ENCODE assay signal across 8 cellular contexts in genomic region chr4:88285235-88285505, GRCh38. TPM values are rescaled to one million over a fixed set of nuclear protein-coding genes. Genes with fewer than 3 reads are reported as not detected.
DNase-seq lines count a peak whose midpoint lies in the region; ATAC-seq and TF ChIP-seq lines count a peak whose summit lies in the region.

No MANE protein-coding gene starts in this region.

- H3K27ac ChIP-seq in left lung (peak overlapping the region; percentile 92 to 100), suprapubic skin (peak overlapping the region; percentile 98)

- H3K36me3 ChIP-seq in left lung = no peaks in the 10 kb centered on the region
- H3K36me3 ChIP-seq in suprapubic skin = no peaks in the 10 kb centered on the region

- 37% methylated on average over 3 of the region's 3 CpGs for WGBS in suprapubic skin

- peaks cover 14% of the 10 kb centered on the region for H3K36me3 Mint-ChIP-seq in T-helper 2 cell treated with Interferon-gamma antibody and Interleukin-4, amounts not matched to agents 5 μg/mL and 100 μg/mL, for 36 hours (ENCODE audit: low read depth)
- H3K36me3 Mint-ChIP-seq in activated naive CD8-positive, alpha-beta T cell treated with anti-CD3 and anti-CD28 coated beads, Interleukin-2, amount 10 ng/mL, durations not matched to agents 7 days and 5 days = peaks cover 17% of the 10 kb centered on the region

- H3K4me3 Mint-ChIP-seq in T-helper 2 cell treated with Interferon-gamma antibody and Interleukin-4, amounts not matched to agents 5 μg/mL and 100 μg/mL, for 36 hours = peak overlapping the region; percentile 97
- peak overlapping the region; percentile 95 for H3K4me3 Mint-ChIP-seq in activated naive CD8-positive, alpha-beta T cell treated with anti-CD3 and anti-CD28 coated beads, Interleukin-2, amount 10 ng/mL, durations not matched to agents 7 days and 5 days

- H3K27ac Mint-ChIP-seq in T-helper 2 cell treated with Interferon-gamma antibody and Interleukin-4, amounts not matched to agents 5 μg/mL and 100 μg/mL, for 36 hours = peak overlapping the region; percentile 100
- H3K27ac Mint-ChIP-seq in activated naive CD8-positive, alpha-beta T cell treated with anti-CD3 and anti-CD28 coated beads, Interleukin-2, amount 10 ng/mL, durations not matched to agents 7 days and 5 days = peak overlapping the region; percentile 92

- intact Hi-C loops in left lung (cut with DNase I) = no loop called here

- POLR2A ChIA-PET in activated naive CD8-positive, alpha-beta T cell treated with anti-CD3 and anti-CD28 coated beads, Interleukin-2, amount 10 ng/mL, durations not matched to agents 7 days and 5 days (lab: Charles Lee) = interaction anchor here (0.7 to 5.2 kb wide), 17 partner anchors 9 to 1279 kb away, joined by 3 to 79 read pairs (median 7); partner anchors contain the start of genes HERC5 and HERC6

- no peak for TF ChIP-seq CTCF in left lung (IDR thresholded peaks at IDR 0.05)
- no peak for TF ChIP-seq CTCF in suprapubic skin (IDR thresholded peaks at IDR 0.05)

- no peak for TF ChIP-seq POLR2A in suprapubic skin (IDR thresholded peaks at IDR 0.05)

- no peaks in the 10 kb centered on the region for H3K9me3 ChIP-seq in left lung
- H3K9me3 ChIP-seq in suprapubic skin = no peaks in the 10 kb centered on the region

- no peaks in the 10 kb centered on the region for H3K27me3 ChIP-seq in left lung
- no peaks in the 10 kb centered on the region for H3K27me3 ChIP-seq in suprapubic skin

- TF ChIP-seq EP300 in suprapubic skin (IDR thresholded peaks at IDR 0.05) = no peak

- H3K4me3 ChIP-seq in left lung = peak overlapping the region; percentile 78 to 79
- peak overlapping the region; percentile 95 for H3K4me3 ChIP-seq in suprapubic skin

- no peak for ATAC-seq in activated naive CD8-positive, alpha-beta T cell treated with anti-CD3 and anti-CD28 coated beads, Interleukin-2, amount 10 ng/mL, durations not matched to agents 7 days and 5 days (ENCODE audit: low read depth)
- ATAC-seq in left lung (no peak), GM18520 (IDR thresholded peaks at IDR 0.05; ENCODE audit: unreplicated experiment) (no peak)

- no peak for DNase-seq in T-helper 2 cell treated with Interferon-gamma antibody and Interleukin-4, amounts not matched to agents 5 μg/mL and 100 μg/mL, for 36 hours (ENCODE audit: low spot score)
- DNase-seq in T-helper 2 cell (no peak), left lung (no peak), suprapubic skin (ENCODE audit: low spot score in 2 of 2) (no peak), SIG-M5 treated with dmso at 0.1 percent for 504 hours (lab: John Stamatoyannopoulos, UW; ENCODE audit: unreplicated experiment) (no peak), NCI-H82 (lab: John Stamatoyannopoulos, UW) (no peak)
- no peak for DNase-seq in activated naive CD8-positive, alpha-beta T cell treated with anti-CD3 and anti-CD28 coated beads, Interleukin-2, amount 10 ng/mL, durations not matched to agents 7 days and 5 days

- H3K9me3 Mint-ChIP-seq in T-helper 2 cell treated with Interferon-gamma antibody and Interleukin-4, amounts not matched to agents 5 μg/mL and 100 μg/mL, for 36 hours = no peaks in the 10 kb centered on the region
- peaks cover under 1% of the 10 kb centered on the region for H3K9me3 Mint-ChIP-seq in activated naive CD8-positive, alpha-beta T cell treated with anti-CD3 and anti-CD28 coated beads, Interleukin-2, amount 10 ng/mL, durations not matched to agents 7 days and 5 days

- H3K27me3 Mint-ChIP-seq in T-helper 2 cell treated with Interferon-gamma antibody and Interleukin-4, amounts not matched to agents 5 μg/mL and 100 μg/mL, for 36 hours (ENCODE audit: low read depth) = no peaks in the 10 kb centered on the region
- H3K27me3 Mint-ChIP-seq in activated naive CD8-positive, alpha-beta T cell treated with anti-CD3 and anti-CD28 coated beads, Interleukin-2, amount 10 ng/mL, durations not matched to agents 7 days and 5 days = no peaks in the 10 kb centered on the region

- H3K4me1 Mint-ChIP-seq in T-helper 2 cell treated with Interferon-gamma antibody and Interleukin-4, amounts not matched to agents 5 μg/mL and 100 μg/mL, for 36 hours (ENCODE audit: low read depth) = peaks cover 35% of the 10 kb centered on the region
- peaks cover 31% of the 10 kb centered on the region for H3K4me1 Mint-ChIP-seq in activated naive CD8-positive, alpha-beta T cell treated with anti-CD3 and anti-CD28 coated beads, Interleukin-2, amount 10 ng/mL, durations not matched to agents 7 days and 5 days

- H3K4me1 ChIP-seq in left lung (peaks cover 9 to 28% of the 10 kb centered on the region in 2 donors), suprapubic skin (peaks cover 18% of the 10 kb centered on the region)

RNA-seq across cellular contexts. Expression of gene PPM1K, which starts 0.8 kb away (rescaled TPM):
- 10 to 100 TPM; 81.4 to 82.7 TPM for total RNA-seq in activated naive CD8-positive, alpha-beta T cell treated with anti-CD3 and anti-CD28 coated beads, Interleukin-2, amount 10 ng/mL, durations not matched to agents 7 days and 5 days
- 10 to 100 TPM; 19.1 to 23.2 TPM for total RNA-seq in left lung
- total RNA-seq in suprapubic skin = 10 to 100 TPM in 1 of 4 donors, 1 to 10 TPM in 3; 7.8 to 10.5 (median 9.2) TPM
